Comparison of ENCODE assay signal across 10 cellular contexts in the genomic region with DNA sequence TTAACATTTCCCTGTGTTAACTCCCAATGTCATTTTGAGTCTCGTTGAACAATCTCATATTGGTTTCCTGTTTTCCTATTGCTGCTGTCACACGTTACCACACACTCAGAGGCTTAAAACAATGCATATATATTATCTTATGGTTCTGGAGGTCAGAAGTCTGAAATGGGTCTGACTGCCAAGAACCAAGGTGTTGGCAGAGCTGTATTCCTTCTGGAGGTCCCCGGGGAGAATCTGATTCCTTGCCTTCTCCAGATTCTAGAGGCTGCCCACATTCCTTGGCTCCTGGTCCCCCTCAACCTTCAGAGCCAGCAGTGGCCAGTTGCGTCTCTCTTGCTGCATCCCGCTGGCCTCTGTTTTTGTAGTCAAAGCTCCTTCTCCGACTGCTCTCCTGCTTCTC. TPM values are rescaled to one million over a fixed set of nuclear protein-coding genes. Genes with fewer than 3 reads are reported as not detected.
"Had no signal": no experiment of that assay in that cellular context is flagged by ENCODE, and none has a peak within 500 bp of the region (broad histone marks: within the 10 kb centered on the region; RNA-seq: fewer than 3 reads in every experiment).

No MANE protein-coding gene starts in this region.

- ATAC-seq: HCT116, K562 had no signal

- H3K27ac ChIP-seq: GM23248 had no signal

- H3K4me3 ChIP-seq: GM23248, HAP-1, K562 had no signal

- H3K4me1 ChIP-seq: HAP-1 had no signal

- H3K36me3 ChIP-seq: HAP-1 had no signal

- H3K9ac ChIP-seq: GM23248 had no signal

- DNase-seq: GOT3, H7, IMR-90 had no signal

RNA-seq across cellular contexts. Expression of a gene that starts 17.5 kb away (rescaled TPM):
- total RNA-seq: HT-29, IMR-90, K562 had no signal

RNA-seq across cellular contexts. Expression of a gene that starts 18.0 kb away (rescaled TPM):
- total RNA-seq: H4, HFFc6, HT-29, IMR-90, K562 had no signal
